18 cellular contexts compared by ENCODE assay signal in the genomic region with DNA sequence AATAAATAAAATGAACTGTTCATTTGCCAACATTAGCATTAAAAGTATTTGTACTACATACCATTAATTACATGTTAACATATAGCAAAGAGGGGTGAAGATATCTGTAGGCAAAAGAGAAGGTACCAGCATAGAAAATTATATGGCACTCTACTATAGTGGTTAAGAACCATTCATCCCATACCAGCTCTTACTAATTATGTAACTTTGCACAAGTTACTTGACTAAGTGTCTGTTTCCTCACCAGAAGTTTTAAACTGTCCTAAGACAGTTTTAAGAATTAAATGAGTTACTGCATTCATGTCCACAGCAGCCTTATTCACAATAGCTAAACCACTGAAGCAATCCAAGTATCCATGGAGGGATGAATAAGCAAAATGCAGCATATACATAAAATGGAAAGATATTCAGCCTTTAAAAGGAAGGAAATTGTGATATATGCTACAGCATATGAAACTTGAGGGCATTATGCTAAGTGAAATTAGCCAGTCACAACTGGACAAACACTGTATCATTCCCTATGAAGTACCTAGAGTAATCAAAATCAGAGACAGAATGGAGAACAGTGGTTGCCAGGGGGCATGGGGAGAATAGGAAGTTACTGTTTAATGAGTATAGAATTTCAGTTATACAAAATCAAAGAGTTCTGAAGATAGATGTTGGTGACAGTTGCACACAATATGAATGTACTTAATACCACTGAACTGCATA.
DNase-seq lines count a peak whose midpoint lies in the region; ATAC-seq, FAIRE-seq and TF ChIP-seq lines count a peak whose summit lies in the region.
"Had no signal": no experiment of that assay in that cellular context is flagged by ENCODE, and none has a peak within 500 bp of the region (broad histone marks: within the 10 kb centered on the region; RNA-seq: fewer than 3 reads in every experiment).

No MANE protein-coding gene starts in this region.

- H2BK5ac ChIP-seq in IMR-90 (ENCODE audit: low read depth, low read length, poor library complexity, severe bottlenecking): no peak overlapping the region

- no peaks in the 10 kb centered on the region for H3K9me3 Mint-ChIP-seq in activated CD4-positive, alpha-beta T cell treated with anti-CD3 and anti-CD28 coated beads, Interleukin-2, amount 10 ng/mL, durations not matched to agents 24 days and 14 days
- H3K9me3 Mint-ChIP-seq in astrocyte (ENCODE audit: unreplicated experiment): no peaks in the 10 kb centered on the region
- H3K9me3 Mint-ChIP-seq: CD8-positive, alpha-beta memory T cell had no signal

- no peak overlapping the region for H4K8ac ChIP-seq in IMR-90 (ENCODE audit: low read depth in 2 of 2, low read length in 2 of 2)

- no peaks in the 10 kb centered on the region for H3K79me2 ChIP-seq in astrocyte (ENCODE audit: insufficient read depth, low read length)

- no peak for DNase-seq in activated CD4-positive, alpha-beta T cell treated with anti-CD3 and anti-CD28 coated beads, Interleukin-2, amount 10 ng/mL, durations not matched to agents 24 days and 14 days
- DNase-seq in activated CD4-positive, alpha-beta T cell treated with anti-CD3 and anti-CD28 coated beads, Interleukin-2, amount 50 U/mL, for 48 hours: no peak
- DNase-seq in D721Med (ENCODE audit: insufficient read length, low spot score) (no peak), IMR-90 (no peak), astrocyte (ENCODE audit: low read depth) (no peak), right cardiac atrium (no peak), SKM-1 treated with dmso at 0.1 percent for 144 hours (lab: John Stamatoyannopoulos, UW; ENCODE audit: unreplicated experiment) (no peak)
- DNase-seq: CD8-positive, alpha-beta memory T cell; DMS 273 treated with DMSO at 0.1 percent for 48 hours; Karpas-422; NCI-H1105 treated with DMSO at 0.1 percent for 48 hours; NCI-H1930; NCI-H345; NCI-H526 treated with DMSO at 0.1 percent for 48 hours had no signal

- H3K9me3 ChIP-seq in IMR-90 (ENCODE audit: control insufficient read depth, insufficient read depth, low read length): no peaks in the 10 kb centered on the region
- no peaks in the 10 kb centered on the region for H3K9me3 ChIP-seq in astrocyte (ENCODE audit: insufficient read depth, low read depth, low read length)
- no peaks in the 10 kb centered on the region for H3K9me3 ChIP-seq in right cardiac atrium (ENCODE audit: control insufficient read depth, low read length)
- H3K9me3 ChIP-seq: HAP-1 had no signal

- no peak overlapping the region for H3K23ac ChIP-seq in IMR-90 (ENCODE audit: low read depth, low read length)

- intact Hi-C loops in activated CD4-positive, alpha-beta T cell treated with anti-CD3 and anti-CD28 coated beads, Interleukin-2, amount 10 ng/mL, durations not matched to agents 24 days and 14 days (cut with micrococcal nuclease): no loop called here
- intact Hi-C loops in IMR-90 (cut with micrococcal nuclease): loop anchor here (5.0 kb wide), 2 partner anchors 372 to 1797 kb away; no protein-coding TSS in a partner anchor
- intact Hi-C loops in right cardiac atrium (cut with DNase I): loop anchor here in 2 of 4 donors (5.0 to 10.0 kb wide), 2 partner anchors 930 to 932 kb away; no protein-coding TSS in a partner anchor

- no peak overlapping the region for H3K4ac ChIP-seq in IMR-90 (ENCODE audit: low read depth, low read length)

- no peak overlapping the region for H3K14ac ChIP-seq in IMR-90 (replicated peaks; ENCODE audit: low read depth, low read length)

- H3K56ac ChIP-seq in IMR-90 (ENCODE audit: extremely low read depth, insufficient read depth, low read length): no peak overlapping the region

- no peak overlapping the region for H2AFZ ChIP-seq in IMR-90 (replicated peaks; ENCODE audit: low read length, poor library complexity)
- H2AFZ ChIP-seq in astrocyte (ENCODE audit: low read depth, low read length): no peak overlapping the region

- no peak overlapping the region for H2BK120ac ChIP-seq in IMR-90 (ENCODE audit: low read depth, low read length)

- peak overlapping the region; percentile 58; the same call in 1 of the 2 replicates for H4K5ac ChIP-seq in IMR-90 (ENCODE audit: low read depth, low read length)

- dilution Hi-C loops in IMR-90 (cut with HindIII; ENCODE audit: low sequenced_read_pairs, unreplicated experiment): no loop called here

- no peak overlapping the region for H3K4me2 ChIP-seq in IMR-90 (ENCODE audit: low read depth, low read length)
- no peak overlapping the region for H3K4me2 ChIP-seq in astrocyte (ENCODE audit: low read length)

- BruUV-seq in IMR-90 (replicated peaks; lab: Mats Ljungman, UMichigan): no TSS peak

- no peak overlapping the region for H2BK20ac ChIP-seq in IMR-90 (ENCODE audit: low read depth, low read length)

- H3K4me1 ChIP-seq in IMR-90 (ENCODE audit: control insufficient read depth, insufficient read depth, low read length) (peaks cover 7% of the 10 kb centered on the region), astrocyte (ENCODE audit: insufficient read depth, low read length) (peaks cover 17% of the 10 kb centered on the region), right cardiac atrium (ENCODE audit: control insufficient read depth, insufficient read depth, low read length) (no peaks in the 10 kb centered on the region)

- H3K18ac ChIP-seq in IMR-90 (ENCODE audit: low read depth, low read length): peak overlapping the region; percentile 34; the same call in 1 of the 2 replicates

- H4K20me1 ChIP-seq in IMR-90 (ENCODE audit: insufficient read depth, low read length) (no peaks in the 10 kb centered on the region), astrocyte (ENCODE audit: insufficient read depth, low read length) (no peaks in the 10 kb centered on the region)

- no peak overlapping the region for H2AK9ac ChIP-seq in IMR-90 (replicated peaks; ENCODE audit: low read depth, low read length, poor library complexity)

- H3K36me3 ChIP-seq in IMR-90 (ENCODE audit: control insufficient read depth, insufficient read depth, low read length) (peaks cover 3% of the 10 kb centered on the region; the same call in 1 of the 2 replicates), astrocyte (ENCODE audit: insufficient read depth, low read length) (no peaks in the 10 kb centered on the region)
- H3K36me3 ChIP-seq: HAP-1 had no signal

- peak overlapping the region; percentile 3 for H3K4me3 Mint-ChIP-seq in activated CD4-positive, alpha-beta T cell treated with anti-CD3 and anti-CD28 coated beads, Interleukin-2, amount 10 ng/mL, durations not matched to agents 24 days and 14 days
- H3K4me3 Mint-ChIP-seq in astrocyte (ENCODE audit: unreplicated experiment): no peak overlapping the region

- H3K27me3 Mint-ChIP-seq in activated CD4-positive, alpha-beta T cell treated with anti-CD3 and anti-CD28 coated beads, Interleukin-2, amount 10 ng/mL, durations not matched to agents 24 days and 14 days: no peaks in the 10 kb centered on the region
- no peaks in the 10 kb centered on the region for H3K27me3 Mint-ChIP-seq in astrocyte (ENCODE audit: low read depth, unreplicated experiment)
- H3K27me3 Mint-ChIP-seq: CD8-positive, alpha-beta memory T cell had no signal

- TF ChIP-seq POLR2A in IMR-90 (IDR thresholded peaks at IDR 0.05; ENCODE audit: low read depth, low read length): no peak

- H3K79me1 ChIP-seq in IMR-90 (ENCODE audit: low read depth in 1 of 2, low read length in 2 of 2): peaks cover 0 to 14% of the 10 kb centered on the region in 2 experiments; a peak in 2 of 4 replicates

- peak; percentile 51 for FAIRE-seq in D721Med (lab: Jason Lieb, UNC)
- FAIRE-seq in astrocyte (lab: Jason Lieb, UNC): peak; percentile 23

- H2BK15ac ChIP-seq in IMR-90 (ENCODE audit: low read depth, low read length): no peak overlapping the region

- H3K9ac ChIP-seq in IMR-90 (ENCODE audit: low read depth, low read length): no peak overlapping the region
- no peak overlapping the region for H3K9ac ChIP-seq in astrocyte (ENCODE audit: low read length)

- peaks cover 23% of the 10 kb centered on the region for H3K4me1 Mint-ChIP-seq in activated CD4-positive, alpha-beta T cell treated with anti-CD3 and anti-CD28 coated beads, Interleukin-2, amount 10 ng/mL, durations not matched to agents 24 days and 14 days
- H3K4me1 Mint-ChIP-seq in astrocyte (ENCODE audit: low read depth, unreplicated experiment): peaks cover 16% of the 10 kb centered on the region

- H3K27me3 ChIP-seq in IMR-90 (ENCODE audit: control insufficient read depth, insufficient read depth, low read length) (no peaks in the 10 kb centered on the region), astrocyte (ENCODE audit: insufficient read depth, low read length) (no peaks in the 10 kb centered on the region), right cardiac atrium (ENCODE audit: control insufficient read depth, insufficient read depth) (no peaks in the 10 kb centered on the region)

- H3K36me3 Mint-ChIP-seq in activated CD4-positive, alpha-beta T cell treated with anti-CD3 and anti-CD28 coated beads, Interleukin-2, amount 10 ng/mL, durations not matched to agents 24 days and 14 days (ENCODE audit: low read depth): peaks cover 13% of the 10 kb centered on the region
- peaks cover 4% of the 10 kb centered on the region for H3K36me3 Mint-ChIP-seq in astrocyte (ENCODE audit: low read depth, unreplicated experiment)

- in situ Hi-C loops in IMR-90 (cut with MboI; ENCODE audit: low sequenced_read_pairs): loop anchor here (25.0 kb wide), 1 partner anchor 1302 kb away; no protein-coding TSS in a partner anchor

- TF ChIP-seq CTCF in D721Med (IDR thresholded peaks at IDR 0.05; ENCODE audit: insufficient read depth, missing control alignments) (no peak), IMR-90 (conservative IDR thresholded peaks at IDR 0.05; ENCODE audit: low read depth, low read length) (no peak), astrocyte (IDR thresholded peaks at IDR 0.05; ENCODE audit: insufficient read depth, low read depth, low read length) (no peak)

- peak overlapping the region; percentile 4 for H3K27ac Mint-ChIP-seq in activated CD4-positive, alpha-beta T cell treated with anti-CD3 and anti-CD28 coated beads, Interleukin-2, amount 10 ng/mL, durations not matched to agents 24 days and 14 days
- no peak overlapping the region for H3K27ac Mint-ChIP-seq in astrocyte (ENCODE audit: unreplicated experiment)

- no peak overlapping the region for H2AK5ac ChIP-seq in IMR-90 (ENCODE audit: low read depth, low read length)

- no peak for TF ChIP-seq RAD21 in IMR-90 (IDR thresholded peaks at IDR 0.05; ENCODE audit: low read length)

- POLR2A ChIA-PET in IMR-90 (lab: Charles Lee; ENCODE audit: unreplicated experiment): no interaction called here

- CTCF ChIA-PET in IMR-90 (lab: Yijun Ruan, JAX): interaction anchor here (0.6 kb wide), 1 partner anchor 11 kb away, joined by 4 read pairs; no protein-coding TSS in a partner anchor

- no peak overlapping the region for H4K91ac ChIP-seq in IMR-90 (ENCODE audit: insufficient read depth, low read depth, low read length)

- H3K4me3 ChIP-seq in IMR-90 (ENCODE audit: insufficient read depth, low read depth, low read length) (no peak overlapping the region), astrocyte (ENCODE audit: insufficient read depth, low read depth, low read length) (no peak overlapping the region), right cardiac atrium (ENCODE audit: low read length) (no peak overlapping the region)
- H3K4me3 ChIP-seq: HAP-1, SK-N-MC had no signal

- no peak for ATAC-seq in IMR-90 (ENCODE audit: low read depth)
- ATAC-seq in right cardiac atrium: no peak
- ATAC-seq: Panc1, Right ventricle myocardium inferior had no signal

- peaks cover 6% of the 10 kb centered on the region for H3K9me1 ChIP-seq in IMR-90 (ENCODE audit: insufficient read depth, low read length)

- H3K27ac ChIP-seq in IMR-90 (ENCODE audit: insufficient read depth, low read length): no peak overlapping the region
- H3K27ac ChIP-seq in astrocyte (ENCODE audit: low read depth, low read length): no peak overlapping the region
- H3K27ac ChIP-seq in right cardiac atrium (ENCODE audit: low read length): no peak overlapping the region
- H3K27ac ChIP-seq: SK-N-MC had no signal
